In the genomic region with DNA sequence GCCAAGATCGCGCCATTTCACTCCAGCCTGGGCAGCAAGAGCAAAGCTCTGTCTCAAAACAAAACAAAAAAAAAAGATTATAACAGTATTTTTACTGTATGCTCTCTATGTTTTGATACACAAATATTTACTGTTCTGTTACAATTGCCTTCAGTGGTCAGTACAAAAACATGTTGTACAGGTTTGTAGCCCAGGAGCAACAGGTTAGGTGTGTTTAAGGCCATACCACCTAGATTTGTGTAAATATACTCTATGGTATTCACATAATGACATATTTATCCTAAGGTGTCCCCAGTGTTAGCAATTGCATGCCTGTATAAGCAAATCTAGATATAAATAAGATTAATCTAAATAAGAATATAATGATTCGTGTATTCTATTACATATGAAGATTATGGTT, we compare ENCODE assay signal across 20 cellular contexts.
"Had no signal": no experiment of that assay in that cellular context is flagged by ENCODE, and none has a peak within 500 bp of the region (broad histone marks: within the 10 kb centered on the region; RNA-seq: fewer than 3 reads in every experiment).

No MANE protein-coding gene starts in this region.

- H3K4me1 Mint-ChIP-seq: naive B cell; naive thymus-derived CD8-positive, alpha-beta T cell had no signal

- H3K27me3 ChIP-seq: dorsolateral prefrontal cortex, esophagus muscularis mucosa, foreskin keratinocyte, gastroesophageal sphincter, heart left ventricle, hepatocyte, left lung had no signal

- H3K9me3 Mint-ChIP-seq: mesothelial cell of epicardium had no signal

- H3K27ac ChIP-seq: coronary artery, dorsolateral prefrontal cortex, esophagus muscularis mucosa, foreskin keratinocyte, gastroesophageal sphincter, heart left ventricle, hepatocyte, left lung, lower lobe of right lung had no signal

- H3K4me3 Mint-ChIP-seq: mesothelial cell of epicardium; naive B cell; naive thymus-derived CD8-positive, alpha-beta T cell had no signal

- H3K4me2 ChIP-seq: hepatocyte had no signal

- H2AFZ ChIP-seq: hepatocyte had no signal

- ATAC-seq: foreskin keratinocyte; gastroesophageal sphincter; heart left ventricle; left cardiac atrium; left lung; left ventricle myocardium superior; lower lobe of right lung; mucosa of descending colon; naive thymus-derived CD8-positive, alpha-beta T cell had no signal

- H3K36me3 Mint-ChIP-seq: mesothelial cell of epicardium; naive B cell; naive thymus-derived CD8-positive, alpha-beta T cell had no signal

- DNase-seq: dermis blood vessel endothelial cell; dorsolateral prefrontal cortex; effector CD4-positive, alpha-beta T cell; effector memory CD4-positive, alpha-beta T cell; foreskin keratinocyte; heart left ventricle; hypothalamus; left cardiac atrium; left lung; left ventricle myocardium superior; lower lobe of right lung; mesenchymal stem cell; mucosa of descending colon; naive B cell; naive thymus-derived CD8-positive, alpha-beta T cell had no signal

- H3K36me3 ChIP-seq: esophagus muscularis mucosa, gastroesophageal sphincter, heart left ventricle, left lung, lower lobe of right lung had no signal

- H3K9me3 ChIP-seq: esophagus muscularis mucosa, gastroesophageal sphincter, heart left ventricle, left lung, lower lobe of right lung, mucosa of descending colon had no signal

- H3K27me3 Mint-ChIP-seq: naive B cell; naive thymus-derived CD8-positive, alpha-beta T cell had no signal

- H3K27ac Mint-ChIP-seq: mesothelial cell of epicardium; naive B cell; naive thymus-derived CD8-positive, alpha-beta T cell had no signal

- H3K79me2 ChIP-seq: hepatocyte had no signal

- H3K4me1 ChIP-seq: esophagus muscularis mucosa, foreskin keratinocyte, gastroesophageal sphincter, heart left ventricle, left lung, lower lobe of right lung had no signal

- H3K4me3 ChIP-seq: coronary artery, dorsolateral prefrontal cortex, esophagus muscularis mucosa, gastroesophageal sphincter, heart left ventricle, hepatocyte, left lung, lower lobe of right lung, mucosa of descending colon had no signal
